In the genomic region with DNA sequence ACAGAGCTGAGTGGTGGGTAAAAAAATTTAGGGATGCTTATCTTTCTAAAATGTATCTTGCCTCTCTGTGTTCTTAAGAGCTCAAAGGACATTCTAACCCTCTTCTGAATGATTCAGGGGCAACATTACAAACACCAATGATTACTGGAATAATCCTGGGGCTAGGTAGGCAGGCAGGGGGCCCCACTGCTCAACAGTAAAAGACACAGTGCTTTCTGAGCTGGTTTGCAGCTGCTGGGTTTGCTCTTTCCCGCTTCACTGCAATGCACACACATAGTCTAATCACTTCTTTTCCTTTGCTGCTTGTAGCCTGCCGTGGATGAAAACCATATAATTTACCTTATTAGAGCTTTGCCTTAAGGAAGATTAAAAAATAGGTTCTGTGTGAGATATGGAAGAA, we compare ENCODE assay signal across 1 cellular context.
A peak's percentile ranks its signal among the peaks of the same experiment; 100 is the strongest.
TF ChIP-seq lines count a peak whose summit lies in the region.

No MANE protein-coding gene starts in this region.

TF ChIP-seq in HepG2, 621 proteins besides CTCF, POLR2A, EP300 and RAD21 (continued from another document):
- TF ChIP-seq ZNF20 (CRISPR knock-in tag; IDR thresholded peaks at IDR 0.05), result no peak
- peak; percentile 60 for TF ChIP-seq STAG1 (CRISPR knock-in tag; IDR thresholded peaks at IDR 0.05)
- no peak for TF ChIP-seq THYN1 (CRISPR knock-in tag; IDR thresholded peaks at IDR 0.05; ENCODE audit: borderline replicate concordance, low read depth)
- TF ChIP-seq RBFOX2 (IDR thresholded peaks at IDR 0.05; ENCODE audit: low read depth, low read length), result 0 out of 2 replicates have a peak, but pooled peaks have one; percentile 24
- no peak for TF ChIP-seq SMAD1 (CRISPR knock-in tag; IDR thresholded peaks at IDR 0.05; ENCODE audit: borderline replicate concordance, low read depth)
- TF ChIP-seq ZNF816 (CRISPR knock-in tag; IDR thresholded peaks at IDR 0.05; ENCODE audit: borderline replicate concordance), result no peak
